ENCODE assay signal across 9 cellular contexts in the genomic region with DNA sequence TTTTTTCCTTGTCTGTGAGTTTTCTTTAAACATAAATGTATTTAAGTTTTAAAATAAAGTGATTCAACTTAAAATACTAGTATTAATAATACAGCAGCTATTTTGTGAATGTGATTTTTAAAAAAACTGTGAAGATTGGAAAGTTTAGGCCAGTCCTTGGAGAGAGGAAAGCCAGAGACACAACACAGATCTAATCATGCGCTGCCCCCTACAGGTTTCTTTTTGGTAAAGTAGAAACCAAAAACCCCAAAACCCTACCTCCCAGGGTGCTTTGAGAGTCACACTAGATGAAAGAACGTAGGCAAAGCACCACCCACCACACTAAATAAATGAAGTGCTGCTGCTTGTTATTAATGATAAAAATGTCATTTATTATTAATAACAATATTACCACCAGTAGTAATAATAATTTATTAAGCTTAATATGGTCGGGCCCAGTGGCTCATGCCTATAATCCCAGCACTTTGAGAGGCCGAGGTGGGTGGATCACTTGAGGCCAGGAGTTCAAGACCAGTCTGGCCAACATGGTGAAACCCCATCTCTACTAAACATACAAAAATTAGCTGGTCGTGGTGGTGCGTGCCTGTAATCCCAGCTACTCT. TPM values are rescaled to one million over a fixed set of nuclear protein-coding genes. Genes with fewer than 3 reads are reported as not detected.
DNase-seq lines count a peak whose midpoint lies in the region; ATAC-seq, FAIRE-seq and TF ChIP-seq lines count a peak whose summit lies in the region.
"Had no signal": no experiment of that assay in that cellular context is flagged by ENCODE, and none has a peak within 500 bp of the region (broad histone marks: within the 10 kb centered on the region; RNA-seq: fewer than 3 reads in every experiment).

No MANE protein-coding gene starts in this region.

- H3K36me3 Mint-ChIP-seq in CD8-positive, alpha-beta memory T cell: peaks cover 12 to 63% (median 13%) of the 10 kb centered on the region in 3 donors

- ATAC-seq in pancreas: peak; percentile 61 to 88 (median 85)
- ATAC-seq in GM19455 (IDR thresholded peaks at IDR 0.05; ENCODE audit: unreplicated experiment): no peak
- no peak for ATAC-seq in GM21390 (IDR thresholded peaks at IDR 0.05; ENCODE audit: unreplicated experiment)

- intact Hi-C loops in pancreas (cut with DNase I): no loop called here

- CTCF ChIA-PET in CD8-positive, alpha-beta memory T cell (lab: Charles Lee): interaction anchor here (0.7 to 3.1 kb wide), 18 partner anchors 9 to 305 kb away, joined by 3 to 22 read pairs (median 4); partner anchors contain the start of genes SLC9A8 and SPATA2

- H3K36me3 ChIP-seq in CD8-positive, alpha-beta memory T cell (ENCODE audit: insufficient read depth, low read length): peaks cover 24% of the 10 kb centered on the region
- no peaks in the 10 kb centered on the region for H3K36me3 ChIP-seq in pancreas

- H3K27ac ChIP-seq in CD8-positive, alpha-beta memory T cell (ENCODE audit: low read depth, low read length): no peak overlapping the region
- no peak overlapping the region for H3K27ac ChIP-seq in pancreas
- H3K27ac ChIP-seq: SJSA1 had no signal

- no peak for FAIRE-seq in pancreas (lab: Jason Lieb, UNC)

- 68 to 77% methylated on average over 6 of the region's 6 CpGs for whole genome bisulfite sequencing in pancreas, 2 donors

- H3K9me3 ChIP-seq in CD8-positive, alpha-beta memory T cell (ENCODE audit: low read length): no peaks in the 10 kb centered on the region
- H3K9me3 ChIP-seq in pancreas: peaks cover 0 to 2% (median 0%) of the 10 kb centered on the region in 4 donors
- H3K9me3 ChIP-seq: SJSA1 had no signal

- POLR2A ChIA-PET in CD8-positive, alpha-beta memory T cell (lab: Charles Lee): no interaction called here

- H3K27me3 ChIP-seq in CD8-positive, alpha-beta memory T cell (ENCODE audit: insufficient read depth, low read length, poor library complexity, severe bottlenecking): no peaks in the 10 kb centered on the region
- no peaks in the 10 kb centered on the region for H3K27me3 ChIP-seq in pancreas
- H3K27me3 ChIP-seq: SJSA1 had no signal

- peaks cover 3 to 11% (median 7%) of the 10 kb centered on the region in 3 donors for H3K4me1 Mint-ChIP-seq in CD8-positive, alpha-beta memory T cell

- H3K27me3 Mint-ChIP-seq in CD8-positive, alpha-beta memory T cell: no peaks in the 10 kb centered on the region

- no peak overlapping the region for H3K4me3 Mint-ChIP-seq in CD8-positive, alpha-beta memory T cell

- peak overlapping the region in 1 of 8 donors; percentile 47 for H3K27ac Mint-ChIP-seq in CD8-positive, alpha-beta memory T cell

- H3K4me3 ChIP-seq in CD8-positive, alpha-beta memory T cell (ENCODE audit: low read length): no peak overlapping the region
- no peak overlapping the region for H3K4me3 ChIP-seq in HFF-Myc (replicated peaks; ENCODE audit: low read depth, low read length)
- H3K4me3 ChIP-seq in foreskin fibroblast (ENCODE audit: low read depth in 1 of 2, low read length in 2 of 2): no peak overlapping the region
- H3K4me3 ChIP-seq in pancreas: no peak overlapping the region
- H3K4me3 ChIP-seq: SJSA1 had no signal

- peak in 4 of 5 donors; percentile 10 to 59 (median 54) for DNase-seq in CD8-positive, alpha-beta memory T cell
- DNase-seq in HFF-Myc (ENCODE audit: extremely low read depth, low read depth) (no peak), NCI-H82 treated with DMSO at 0.1 percent for 48 hours (lab: John Stamatoyannopoulos, UW; ENCODE audit: unreplicated experiment) (peak; percentile 63), activated T-cell treated with anti-CD3 and anti-CD28 coated beads for 4 hours (peak; percentile 52), foreskin fibroblast (peak; percentile 39 to 73), pancreas (peak in 2 of 6 donors; percentile 23 to 52)

- TF ChIP-seq CTCF in HFF-Myc (IDR thresholded peaks at IDR 0.05; ENCODE audit: low read depth, low read length, missing control alignments): peak; percentile 57
- TF ChIP-seq CTCF in foreskin fibroblast (IDR thresholded peaks at IDR 0.05; ENCODE audit: low read depth, low read length): peak; percentile 54
- peak in 3 of 4 donors; percentile 19 to 46 (median 28) for TF ChIP-seq CTCF in pancreas (IDR thresholded peaks at IDR 0.05)

- no peaks in the 10 kb centered on the region for H3K9me3 Mint-ChIP-seq in CD8-positive, alpha-beta memory T cell

- no peaks in the 10 kb centered on the region for H3K4me1 ChIP-seq in CD8-positive, alpha-beta memory T cell (ENCODE audit: insufficient read depth, low read length)
- H3K4me1 ChIP-seq in pancreas: peaks cover 0 to 9% (median 0%) of the 10 kb centered on the region in 3 donors

RNA-seq across cellular contexts. Expression of gene SLC9A8, which starts 33.7 kb away (rescaled TPM):
- total RNA-seq in CD8-positive, alpha-beta memory T cell: 10 to 100 TPM; 11.5 to 12.0 TPM
- 7.7 TPM for polyA plus RNA-seq in CD8-positive, alpha-beta memory T cell
- 1 to 10 TPM; 4.8 to 8.1 (median 5.9) TPM for total RNA-seq in pancreas
- polyA plus RNA-seq in pancreas: 1 to 10 TPM; 9.9 TPM

Comparison
In these comparisons a context has a peak if more than half of its experiments do, and no peak if none do; other contexts are left out.
1. ATAC-seq: peak in pancreas (4 of 4); none in GM19455 (single experiment) and GM21390 (single experiment).
2. Peak in every context shown above with its lines, with median percentiles within 50 percentile points of each other: CTCF ChIP-seq.